Comparison of ENCODE assay signal across 8 cellular contexts in the genomic region with DNA sequence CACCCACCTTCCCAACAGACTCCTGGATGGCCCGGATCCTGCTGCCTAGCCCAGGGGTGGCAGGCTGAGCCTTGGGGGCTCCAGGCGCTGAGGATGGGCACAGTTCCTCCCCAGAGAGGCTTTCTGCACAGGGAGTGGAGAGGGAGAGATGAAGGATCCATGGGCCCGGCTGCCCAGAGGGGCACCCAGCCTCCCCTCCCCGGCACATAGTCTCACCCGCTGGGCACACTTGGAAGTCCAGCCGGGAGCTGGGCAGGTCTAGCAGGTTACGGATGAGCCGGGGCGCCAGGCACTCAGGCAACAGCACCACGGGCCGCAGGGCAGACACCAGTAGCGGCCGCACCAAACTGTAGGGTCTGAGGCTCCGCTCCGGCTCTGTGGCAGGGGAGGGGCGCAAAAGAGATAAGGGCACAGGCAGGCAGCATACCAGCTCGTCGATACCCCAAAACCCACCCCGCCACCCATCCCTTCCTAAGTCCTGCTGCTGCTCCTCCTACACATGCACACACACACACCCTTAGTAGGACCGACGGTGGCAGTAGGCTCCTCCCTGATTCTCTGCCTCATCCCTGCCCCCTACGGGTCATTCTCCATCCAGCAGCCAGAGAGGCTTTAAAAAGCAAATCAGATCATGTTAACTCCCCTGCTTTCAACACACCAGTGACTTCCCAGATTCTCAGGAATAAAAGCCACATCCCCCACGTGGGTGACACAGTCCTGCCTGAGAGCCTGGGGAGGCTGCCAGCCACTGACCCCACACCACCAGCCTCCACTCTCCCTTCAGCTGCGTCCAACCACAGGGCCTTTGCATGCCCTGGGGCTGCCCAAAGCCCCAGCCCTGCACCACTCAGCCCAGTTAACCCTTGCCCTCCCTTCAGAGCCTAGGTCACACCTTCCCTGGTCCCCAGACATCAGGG. TPM values are rescaled to one million over a fixed set of nuclear protein-coding genes. Genes with fewer than 3 reads are reported as not detected.
DNase-seq lines count a peak whose midpoint lies in the region; ATAC-seq and TF ChIP-seq lines count a peak whose summit lies in the region.

No MANE protein-coding gene starts in this region.

- peaks cover 0 to 15% (median 0%) of the 10 kb centered on the region in 7 donors for H3K27me3 ChIP-seq in heart right ventricle

- H3K4me3 ChIP-seq in heart right ventricle = no peak overlapping the region

- peaks cover 0 to 26% (median 3%) of the 10 kb centered on the region in 9 donors for H3K4me1 ChIP-seq in heart right ventricle

- intact Hi-C loops in heart right ventricle (cut with DNase I) = no loop called here
- intact Hi-C loops in cardiac septum (cut with DNase I) = no loop called here

- WGBS in heart right ventricle, 2 donors = 67 to 70% methylated on average over 23 to 24 of the region's 24 CpGs

- no peaks in the 10 kb centered on the region for H3K9me3 ChIP-seq in heart right ventricle

- DNase-seq in heart right ventricle (no peak), cardiac septum (ENCODE audit: low spot score) (no peak), RKO (ENCODE audit: low spot score) (peak; percentile 47), left lobe of liver (ENCODE audit: low spot score) (no peak), NK-92 (lab: John Stamatoyannopoulos, UW; ENCODE audit: unreplicated experiment) (no peak), LoVo (ENCODE audit: low spot score) (no peak)
- peak; percentile 52 for DNase-seq in activated naive CD4-positive, alpha-beta T cell treated with anti-CD3 and anti-CD28 coated beads, Interleukin-2, amount 50 U/mL, for 16 hours
- peak; percentile 44 for DNase-seq in stimulated activated naive CD4-positive, alpha-beta T cell treated with Interleukin-2 at 50 U/mL for 16 hours (lab: John Stamatoyannopoulos, UW)

- ATAC-seq in heart right ventricle = no peak
- peak; percentile 31 for ATAC-seq in left lobe of liver

- H3K36me3 ChIP-seq in heart right ventricle = peaks cover 0 to 76% (median 0%) of the 10 kb centered on the region in 9 donors

- H3K27ac ChIP-seq in heart right ventricle = no peak overlapping the region

- peak in 6 of 9 donors; percentile 14 to 51 (median 24) for TF ChIP-seq CTCF in heart right ventricle (IDR thresholded peaks at IDR 0.05)

RNA-seq across cellular contexts. Expression of a gene that starts 6.5 kb away (rescaled TPM):
- total RNA-seq in heart right ventricle (10 to 100 TPM in 4 of 10 donors, 1 to 10 TPM in 6; 5.1 to 19.4 (median 8.5) TPM), cardiac septum (5.3 TPM), left lobe of liver (8.0 TPM)
- polyA plus RNA-seq in heart right ventricle = 10 to 100 TPM in 1 of 2 donors, 1 to 10 TPM in 1; 8.9 to 15.8 TPM

RNA-seq across cellular contexts. Expression of a gene that starts 26.5 kb away (rescaled TPM):
- 10 to 100 TPM in 3 of 10 donors, 1 to 10 TPM in 7; 7.4 to 12.9 (median 8.5) TPM for total RNA-seq in heart right ventricle
- 10 to 100 TPM; 14.0 to 14.8 TPM for polyA plus RNA-seq in heart right ventricle
- total RNA-seq in cardiac septum = 6.0 TPM
- total RNA-seq in left lobe of liver = 22.4 TPM

Comparison
In these comparisons a context has a peak if more than half of its experiments do, and no peak if none do; other contexts are left out.
1. DNase-seq: peak in RKO (single experiment), activated naive CD4-positive, alpha-beta T cell treated with anti-CD3 and anti-CD28 coated beads, Interleukin-2, amount 50 U/mL, for 16 hours (single experiment) and stimulated activated naive CD4-positive, alpha-beta T cell treated with Interleukin-2 at 50 U/mL for 16 hours (single experiment); none in heart right ventricle (0 of 2), cardiac septum (single experiment), left lobe of liver (single experiment), NK-92 (single experiment) and LoVo (single experiment).